In the genomic region with DNA sequence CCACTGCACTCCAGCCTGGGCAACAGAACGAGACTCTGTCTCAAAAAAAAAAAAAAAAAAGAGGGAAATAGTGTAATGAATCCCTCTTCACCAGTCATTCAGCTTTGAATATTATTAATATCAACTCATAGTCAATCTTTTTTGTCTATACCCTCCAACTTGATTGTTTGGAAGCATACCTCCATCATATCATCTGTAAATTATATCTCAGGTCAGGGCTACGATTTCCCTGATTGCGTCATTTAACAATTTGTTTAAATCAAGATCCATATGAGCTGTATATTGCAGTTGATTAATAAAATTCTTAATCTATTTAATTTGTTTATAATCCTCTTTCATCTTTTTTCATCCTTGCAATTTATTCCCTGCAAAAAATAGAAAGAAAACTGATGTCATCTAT, we compare ENCODE assay signal across 31 cellular contexts.
"Had no signal": no experiment of that assay in that cellular context is flagged by ENCODE, and none has a peak within 500 bp of the region (broad histone marks: within the 10 kb centered on the region; RNA-seq: fewer than 3 reads in every experiment).

No MANE protein-coding gene starts in this region.

- H2AFZ ChIP-seq: neural progenitor cell, parathyroid adenoma had no signal

- H3K4me2 ChIP-seq: neural progenitor cell, smooth muscle cell had no signal

- H3K36me3 ChIP-seq: ovary had no signal

- DNase-seq: natural killer cell; occipital lobe; ovary; posterior cingulate gyrus; psoas muscle; right cardiac atrium; spleen; stimulated activated CD4-positive, alpha-beta T cell treated with anti-CD3 and anti-CD28 coated beads, Interleukin-12 subunit alpha, Interleukin-12 subunit beta, amount 100 ng/mL, for 4 hours; stimulated activated CD4-positive, alpha-beta T cell treated with anti-CD3 and anti-CD28 coated beads, Interleukin-1b, Interleukin-23, amount 100 ng/mL, for 48 hours; stimulated activated CD4-positive, alpha-beta T cell treated with anti-CD3 and anti-CD28 coated beads, Interleukin-4, amount 100 ng/mL, for 1 hour; stimulated activated CD4-positive, alpha-beta T cell treated with anti-CD3 and anti-CD28 coated beads, Interleukin-4, amount 100 ng/mL, for 4 hours; stimulated activated CD8-positive, alpha-beta memory T cell treated with anti-CD3 and anti-CD28 coated beads, Interleukin-4, amount 100 ng/mL, for 48 hours; stimulated activated naive CD4-positive, alpha-beta T cell; stimulated activated naive CD8-positive, alpha-beta T cell treated with anti-CD3 and anti-CD28 coated beads, Interleukin-15, amount 100 ng/mL, for 72 hours; stimulated activated naive CD8-positive, alpha-beta T cell treated with anti-CD3 and anti-CD28 coated beads, Interleukin-15, Interleukin-2, amounts not matched to agents 100 U/mL and 50 U/mL, for 24 hours; substantia nigra; testis; tibial artery; transverse colon; upper lobe of right lung; uterus had no signal

- H3K9ac ChIP-seq: neural progenitor cell, parathyroid adenoma had no signal

- H3K79me2 ChIP-seq: parathyroid adenoma had no signal

- H3K27ac ChIP-seq: neural progenitor cell, ovary, parathyroid adenoma, psoas muscle, skin epidermis, spleen, suprapubic skin, testis, tibial artery, transverse colon, upper lobe of right lung, uterus had no signal

- H3K27me3 Mint-ChIP-seq: progenitor cell of endocrine pancreas; stimulated activated memory B cell treated with anti-CD40 and anti-IgM and Interleukin-4, amounts not matched to agents 10 μg/mL and 1 μg/mL and 100 μg/mL, for 72 hours; stimulated activated naive CD8-positive, alpha-beta T cell treated with anti-CD3 and anti-CD28 coated beads, Interleukin-15, amount 100 ng/mL, for 72 hours; type B pancreatic cell had no signal

- H3K27me3 ChIP-seq: neural progenitor cell, ovary, spleen, suprapubic skin, testis, tibial artery, transverse colon, upper lobe of right lung, uterus had no signal

- H3K4me3 Mint-ChIP-seq: natural killer cell; nephron; neural progenitor cell; stimulated activated memory B cell treated with anti-CD40 and anti-IgM and Interleukin-4, amounts not matched to agents 10 μg/mL and 1 μg/mL and 100 μg/mL, for 72 hours; stimulated activated naive CD8-positive, alpha-beta T cell treated with anti-CD3 and anti-CD28 coated beads, Interleukin-15, amount 100 ng/mL, for 72 hours; type B pancreatic cell had no signal

- H3K27ac Mint-ChIP-seq: natural killer cell; nephron; neural progenitor cell; progenitor cell of endocrine pancreas; stimulated activated memory B cell treated with anti-CD40 and anti-IgM and Interleukin-4, amounts not matched to agents 10 μg/mL and 1 μg/mL and 100 μg/mL, for 72 hours; stimulated activated naive CD8-positive, alpha-beta T cell treated with anti-CD3 and anti-CD28 coated beads, Interleukin-15, amount 100 ng/mL, for 72 hours; type B pancreatic cell had no signal

- H3K4me1 ChIP-seq: neural progenitor cell, parathyroid adenoma, psoas muscle, spleen, suprapubic skin, testis, tibial artery, transverse colon, upper lobe of right lung, uterus had no signal

- ATAC-seq: natural killer cell; right cardiac atrium; sciatic nerve; stimulated activated memory B cell treated with anti-CD40 and anti-IgM and Interleukin-4, amounts not matched to agents 10 μg/mL and 1 μg/mL and 100 μg/mL, for 72 hours; stimulated activated naive CD8-positive, alpha-beta T cell treated with anti-CD3 and anti-CD28 coated beads, Interleukin-15, amount 100 ng/mL, for 72 hours; stimulated activated naive CD8-positive, alpha-beta T cell treated with anti-CD3 and anti-CD28 coated beads, Interleukin-15, Interleukin-2, amounts not matched to agents 100 U/mL and 50 U/mL, for 24 hours; upper lobe of right lung had no signal

- H3K9me3 Mint-ChIP-seq: natural killer cell; nephron; neural progenitor cell; stimulated activated memory B cell treated with anti-CD40 and anti-IgM and Interleukin-4, amounts not matched to agents 10 μg/mL and 1 μg/mL and 100 μg/mL, for 72 hours; stimulated activated naive CD8-positive, alpha-beta T cell treated with anti-CD3 and anti-CD28 coated beads, Interleukin-15, amount 100 ng/mL, for 72 hours; type B pancreatic cell had no signal

- H3K9me3 ChIP-seq: ovary, psoas muscle, spleen, suprapubic skin, testis, tibial artery, transverse colon, upper lobe of right lung, uterus had no signal

- H3K4me1 Mint-ChIP-seq: nephron; neural progenitor cell; stimulated activated memory B cell treated with anti-CD40 and anti-IgM and Interleukin-4, amounts not matched to agents 10 μg/mL and 1 μg/mL and 100 μg/mL, for 72 hours; stimulated activated naive CD8-positive, alpha-beta T cell treated with anti-CD3 and anti-CD28 coated beads, Interleukin-15, amount 100 ng/mL, for 72 hours had no signal

- H3K4me3 ChIP-seq: neural progenitor cell, ovary, psoas muscle, skin epidermis, smooth muscle cell, spleen, suprapubic skin, testis, tibial artery, transverse colon, upper lobe of right lung, uterus had no signal
